Comparison of ENCODE assay signal across 1 cellular context in the genomic region with DNA sequence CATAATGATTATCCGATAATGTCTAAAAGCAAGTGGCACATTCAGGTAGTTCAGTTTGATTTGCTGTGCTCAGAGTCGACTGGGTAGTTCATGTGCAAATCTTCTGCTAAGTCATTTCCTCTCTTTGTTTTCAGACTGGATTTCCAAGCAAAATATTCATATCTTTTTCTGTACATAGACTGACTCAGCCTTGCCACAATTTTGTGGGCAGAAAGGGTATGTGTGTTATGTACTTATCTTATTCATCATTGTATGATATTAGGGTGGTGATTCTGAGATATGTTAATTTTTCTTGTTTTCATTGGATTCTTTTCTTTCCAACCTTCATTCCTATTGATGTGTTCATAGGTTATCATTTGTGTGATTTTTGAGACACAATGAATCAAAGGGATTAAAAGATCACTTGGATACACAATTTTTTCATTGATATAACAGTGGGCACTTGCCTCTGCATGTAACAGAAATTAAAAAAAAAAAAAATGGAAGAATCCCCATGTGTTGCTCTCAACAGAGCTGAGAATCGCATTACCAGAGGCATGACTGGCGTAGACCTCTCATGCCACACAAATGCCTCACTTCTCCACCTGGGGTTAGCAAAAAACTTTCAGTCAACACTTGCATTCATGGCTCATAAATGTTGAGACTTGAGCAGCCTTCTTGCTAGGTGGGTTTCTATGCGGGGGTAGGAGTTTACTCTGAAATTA.
TF ChIP-seq lines count a peak whose summit lies in the region.

No MANE protein-coding gene starts in this region.

TF ChIP-seq in HepG2, 621 proteins besides CTCF, POLR2A, EP300 and RAD21 (continued from another document):
- no peak for TF ChIP-seq LCORL (IDR thresholded peaks at IDR 0.05)
- no peak for TF ChIP-seq LCORL (CRISPR knock-in tag; IDR thresholded peaks at IDR 0.05)
- no peak for TF ChIP-seq ZBTB14 (CRISPR knock-in tag; IDR thresholded peaks at IDR 0.05)
- no peak for TF ChIP-seq MYC (CRISPR knock-in tag; IDR thresholded peaks at IDR 0.05; ENCODE audit: borderline replicate concordance)
- no peak for TF ChIP-seq ATAD3A (CRISPR knock-in tag; IDR thresholded peaks at IDR 0.05)
- no peak for TF ChIP-seq ZNF34 (CRISPR knock-in tag; IDR thresholded peaks at IDR 0.05; ENCODE audit: borderline replicate concordance)
- TF ChIP-seq HDAC6 (IDR thresholded peaks at IDR 0.05; ENCODE audit: low read depth, low read length) = no peak
- TF ChIP-seq SALL1 (CRISPR knock-in tag; IDR thresholded peaks at IDR 0.05) = no peak
- no peak for TF ChIP-seq ZNF556 (CRISPR knock-in tag; IDR thresholded peaks at IDR 0.05; ENCODE audit: borderline replicate concordance)
- TF ChIP-seq TBP (CRISPR knock-in tag; IDR thresholded peaks at IDR 0.05) = no peak
- TF ChIP-seq ETV6 (CRISPR knock-in tag; conservative IDR thresholded peaks at IDR 0.05) = no peak
- TF ChIP-seq ZNF431 (CRISPR knock-in tag; IDR thresholded peaks at IDR 0.05; ENCODE audit: borderline replicate concordance, low read depth) = no peak
- no peak for TF ChIP-seq TBL1XR1 (IDR thresholded peaks at IDR 0.05; ENCODE audit: borderline replicate concordance, low read length, partially characterized antibody)
- TF ChIP-seq SMAD3 (CRISPR knock-in tag; IDR thresholded peaks at IDR 0.05) = no peak
- no peak for TF ChIP-seq ZMYM3 (CRISPR knock-in tag; IDR thresholded peaks at IDR 0.05)
- no peak for TF ChIP-seq ZNF761 (CRISPR knock-in tag; conservative IDR thresholded peaks at IDR 0.05)
- no peak for TF ChIP-seq RFX3 (CRISPR knock-in tag; IDR thresholded peaks at IDR 0.05)
- TF ChIP-seq MEIS1 (CRISPR knock-in tag; IDR thresholded peaks at IDR 0.05; ENCODE audit: borderline replicate concordance) = no peak
- TF ChIP-seq ZNF543 (CRISPR knock-in tag; IDR thresholded peaks at IDR 0.05) = no peak
